22 cellular contexts compared by ENCODE assay signal in genomic region chr10:77577666-77578229, GRCh38. TPM values are rescaled to one million over a fixed set of nuclear protein-coding genes. Genes with fewer than 3 reads are reported as not detected.
"Had no signal": no experiment of that assay in that cellular context is flagged by ENCODE, and none has a peak within 500 bp of the region (broad histone marks: within the 10 kb centered on the region; RNA-seq: fewer than 3 reads in every experiment).

No MANE protein-coding gene starts in this region.

- H3K4me1 ChIP-seq: left lung, pancreas, spleen had no signal

- H3K4me1 Mint-ChIP-seq: activated naive CD8-positive, alpha-beta T cell treated with anti-CD3 and anti-CD28 coated beads, Interleukin-2, amount 50 U/mL, for 24 hours; endodermal cell had no signal

- ATAC-seq: activated CD8-positive, alpha-beta T cell treated with anti-CD3 and anti-CD28 coated beads, Interleukin-2, amount 10 ng/mL, durations not matched to agents 7 days and 5 days; activated naive CD8-positive, alpha-beta T cell treated with anti-CD3 and anti-CD28 coated beads, Interleukin-2, amount 50 U/mL, for 24 hours; left lung; pancreas had no signal

- H3K4me3 ChIP-seq: left lung, pancreas, right lobe of liver, spleen, thoracic aorta, upper lobe of left lung had no signal

- H3K9me3 ChIP-seq: left lung, neutrophil, pancreas, right lobe of liver, spleen, thoracic aorta, upper lobe of left lung had no signal

- H3K27ac Mint-ChIP-seq: activated CD8-positive, alpha-beta T cell treated with anti-CD3 and anti-CD28 coated beads, Interleukin-2, amount 10 ng/mL, durations not matched to agents 7 days and 5 days; activated naive CD8-positive, alpha-beta T cell treated with anti-CD3 and anti-CD28 coated beads, Interleukin-2, amount 50 U/mL, for 24 hours; activated T-helper 1 cell treated with anti-CD3 and anti-CD28 coated beads, Interleukin-12 subunit alpha, Interleukin-12 subunit beta, Interleukin-2, Interleukin-4 antibody, amounts not matched to agents 30 ng/mL and 10 ng/mL and 1 ng/mL, durations not matched to agents 14 hours and 24 hours and 36 hours; endodermal cell; nephron had no signal

- H3K27me3 ChIP-seq: left lung, neutrophil, pancreas, right lobe of liver, spleen, upper lobe of left lung had no signal

- H3K4me3 Mint-ChIP-seq: activated CD8-positive, alpha-beta T cell treated with anti-CD3 and anti-CD28 coated beads, Interleukin-2, amount 10 ng/mL, durations not matched to agents 7 days and 5 days; activated naive CD8-positive, alpha-beta T cell treated with anti-CD3 and anti-CD28 coated beads, Interleukin-2, amount 50 U/mL, for 24 hours; activated T-helper 1 cell treated with anti-CD3 and anti-CD28 coated beads, Interleukin-12 subunit alpha, Interleukin-12 subunit beta, Interleukin-2, Interleukin-4 antibody, amounts not matched to agents 30 ng/mL and 10 ng/mL and 1 ng/mL, durations not matched to agents 14 hours and 24 hours and 36 hours; endodermal cell; nephron had no signal

- H3K9me3 Mint-ChIP-seq: activated naive CD8-positive, alpha-beta T cell treated with anti-CD3 and anti-CD28 coated beads, Interleukin-2, amount 50 U/mL, for 24 hours; activated T-helper 1 cell treated with anti-CD3 and anti-CD28 coated beads, Interleukin-12 subunit alpha, Interleukin-12 subunit beta, Interleukin-2, Interleukin-4 antibody, amounts not matched to agents 30 ng/mL and 10 ng/mL and 1 ng/mL, durations not matched to agents 14 hours and 24 hours and 36 hours; endodermal cell; nephron had no signal

- FAIRE-seq: kidney, pancreas had no signal

- H3K27ac ChIP-seq: left lung, neutrophil, pancreas, spleen, upper lobe of left lung, VCaP had no signal

- H3K36me3 ChIP-seq: left lung, neutrophil, pancreas, right lobe of liver, spleen, thoracic aorta, upper lobe of left lung had no signal

- DNase-seq: activated CD4-positive, alpha-beta T cell treated with anti-CD3 and anti-CD28 coated beads for 1 hour; activated CD4-positive, alpha-beta T cell treated with anti-CD3 and anti-CD28 coated beads, Interleukin-2, amount 50 U/mL, for 1 hour; activated CD8-positive, alpha-beta T cell treated with anti-CD3 and anti-CD28 coated beads, Interleukin-2, amount 10 ng/mL, durations not matched to agents 7 days and 5 days; activated gamma-delta T cell; activated naive CD4-positive, alpha-beta T cell treated with anti-CD3 and anti-CD28 coated beads, Interleukin-2, amount 50 U/mL, for 16 hours; activated naive CD8-positive, alpha-beta T cell treated with anti-CD3 and anti-CD28 coated beads, Interleukin-2, amount 50 U/mL, for 24 hours; cortex of kidney; endodermal cell; kidney; left lung; midbrain; pancreas; right lobe of liver; spleen; stimulated activated CD4-positive, alpha-beta T cell treated with anti-CD3 and anti-CD28 coated beads, Interleukin-4, amount 100 ng/mL, for 1 hour; stimulated activated naive CD4-positive, alpha-beta T cell; upper lobe of left lung had no signal

- H3K27me3 Mint-ChIP-seq: activated naive CD8-positive, alpha-beta T cell treated with anti-CD3 and anti-CD28 coated beads, Interleukin-2, amount 50 U/mL, for 24 hours had no signal

RNA-seq across cellular contexts. Expression of gene KCNMA1, which starts 59.9 kb away (rescaled TPM):
- total RNA-seq: activated T-helper 1 cell treated with anti-CD3 and anti-CD28 coated beads, Interleukin-12 subunit alpha, Interleukin-12 subunit beta, Interleukin-2, Interleukin-4 antibody, amounts not matched to agents 30 ng/mL and 10 ng/mL and 1 ng/mL, durations not matched to agents 14 hours and 24 hours and 36 hours had no signal
